In genomic region chr14:77457522-77458248, GRCh38 we compare ENCODE assay signal across 1 cellular context.
TF ChIP-seq lines count a peak whose summit lies in the region.

Gene AHSA1 (plus strand): TSS chr14:77458093. CDS start chr14:77458190, 97 bp downstream.
Gene VIPAS39 (minus strand): TSS chr14:77457601. CDS start chr14:77454102, 3,499 bp downstream.

TF ChIP-seq in HepG2, 621 proteins besides CTCF, POLR2A, EP300 and RAD21 (continued from another document and continues in another):
- TF ChIP-seq HNF1A (IDR thresholded peaks at IDR 0.05; ENCODE audit: low read depth): no peak
- TF ChIP-seq HNF1A (CRISPR knock-in tag; IDR thresholded peaks at IDR 0.05; ENCODE audit: borderline replicate concordance): peak; percentile 46; the same call in 1 of the 2 replicates
- TF ChIP-seq ZBTB37 (CRISPR knock-in tag; IDR thresholded peaks at IDR 0.05): no peak
- no peak; the same call in 1 of the 2 replicates for TF ChIP-seq STAG1 (CRISPR knock-in tag; IDR thresholded peaks at IDR 0.05)
- TF ChIP-seq GATAD1 (CRISPR knock-in tag; IDR thresholded peaks at IDR 0.05): peak; percentile 81
- TF ChIP-seq JARID2 (CRISPR knock-in tag; IDR thresholded peaks at IDR 0.05; ENCODE audit: insufficient replicate concordance): no peak
- TF ChIP-seq FOSL1 (CRISPR knock-in tag; IDR thresholded peaks at IDR 0.05; ENCODE audit: borderline replicate concordance): no peak
- TF ChIP-seq HBP1 (CRISPR knock-in tag; IDR thresholded peaks at IDR 0.05; ENCODE audit: low read depth): peak; percentile 36; the same call in 1 of the 2 replicates
- TF ChIP-seq ZNF678 (CRISPR knock-in tag; IDR thresholded peaks at IDR 0.05): no peak
- TF ChIP-seq ZNF280B (CRISPR knock-in tag; IDR thresholded peaks at IDR 0.05; ENCODE audit: borderline replicate concordance): peak; percentile 46; the same call in 1 of the 2 replicates
- peak; percentile 50; the same call in 1 of the 2 replicates for TF ChIP-seq GMEB2 (CRISPR knock-in tag; IDR thresholded peaks at IDR 0.05; ENCODE audit: low read depth)
- TF ChIP-seq SNAI1 (CRISPR knock-in tag; IDR thresholded peaks at IDR 0.05; ENCODE audit: borderline replicate concordance): peak; percentile 90; the same call in 1 of the 2 replicates
- TF ChIP-seq ZNF501 (CRISPR knock-in tag; IDR thresholded peaks at IDR 0.05): peak; percentile 87
- peak; percentile 73; the same call in 1 of the 2 replicates for TF ChIP-seq SP5 (CRISPR knock-in tag; IDR thresholded peaks at IDR 0.05; ENCODE audit: borderline replicate concordance, low read depth)
- TF ChIP-seq ZKSCAN5 (CRISPR knock-in tag; IDR thresholded peaks at IDR 0.05): 0 out of 2 replicates have a peak, but pooled peaks have one; percentile 57
- peak; percentile 15; the same call in 1 of the 2 replicates for TF ChIP-seq ERF (CRISPR knock-in tag; IDR thresholded peaks at IDR 0.05)
- TF ChIP-seq HNF1B (CRISPR knock-in tag; IDR thresholded peaks at IDR 0.05): 0 out of 2 replicates have a peak, but pooled peaks have one; percentile 32
- peak; percentile 8 to 48; a peak in 3 of 4 replicates for TF ChIP-seq HMGXB4 (CRISPR knock-in tag; IDR thresholded peaks at IDR 0.05; ENCODE audit: borderline replicate concordance in 1 of 2, low read depth in 1 of 2)
- TF ChIP-seq ZNF251 (CRISPR knock-in tag; IDR thresholded peaks at IDR 0.05): no peak
- TF ChIP-seq KDM5B (CRISPR knock-in tag; IDR thresholded peaks at IDR 0.05; ENCODE audit: borderline replicate concordance): peak; percentile 38; the same call in 1 of the 2 replicates
- TF ChIP-seq SRSF1 (optimal IDR thresholded peaks at IDR 0.05; ENCODE audit: low read depth, low read length): no peak
- 0 out of 2 replicates have a peak, but pooled peaks have one; percentile 19 for TF ChIP-seq ZNF614 (CRISPR knock-in tag; IDR thresholded peaks at IDR 0.05; ENCODE audit: borderline replicate concordance)
- no peak for TF ChIP-seq ZKSCAN8 (CRISPR knock-in tag; IDR thresholded peaks at IDR 0.05; ENCODE audit: borderline replicate concordance)
- TF ChIP-seq ZNF235 (CRISPR knock-in tag; IDR thresholded peaks at IDR 0.05; ENCODE audit: borderline replicate concordance): peak; percentile 71; the same call in 1 of the 2 replicates
- TF ChIP-seq PHF20 (CRISPR knock-in tag; IDR thresholded peaks at IDR 0.05): peak; percentile 77
- TF ChIP-seq SIN3A (IDR thresholded peaks at IDR 0.05; ENCODE audit: borderline replicate concordance, low read depth, low read length): peak; percentile 66; the same call in 1 of the 2 replicates
- TF ChIP-seq HMGA1 (CRISPR knock-in tag; conservative IDR thresholded peaks at IDR 0.05): no peak
- TF ChIP-seq RFXANK (CRISPR knock-in tag; IDR thresholded peaks at IDR 0.05): no peak
- TF ChIP-seq CCDC6 (CRISPR knock-in tag; IDR thresholded peaks at IDR 0.05): peak; percentile 55; the same call in 1 of the 2 replicates
- peak; percentile 45; the same call in 1 of the 2 replicates for TF ChIP-seq TARDBP (CRISPR knock-in tag; IDR thresholded peaks at IDR 0.05)
- TF ChIP-seq SRF (IDR thresholded peaks at IDR 0.05; ENCODE audit: low read depth, low read length): no peak
- TF ChIP-seq ZBTB3 (CRISPR knock-in tag; IDR thresholded peaks at IDR 0.05; ENCODE audit: borderline replicate concordance, low read depth): no peak; the same call in 1 of the 2 replicates
- peak; percentile 94 for TF ChIP-seq ASH2L (IDR thresholded peaks at IDR 0.05; ENCODE audit: insufficient read length, low read depth, low read length)
- no peak for TF ChIP-seq PRDM4 (CRISPR knock-in tag; IDR thresholded peaks at IDR 0.05; ENCODE audit: borderline replicate concordance)
- TF ChIP-seq SP2 (CRISPR knock-in tag; IDR thresholded peaks at IDR 0.05): peak; percentile 65
- no peak for TF ChIP-seq DDIT3 (CRISPR knock-in tag; IDR thresholded peaks at IDR 0.05)
- 0 out of 2 replicates have a peak, but pooled peaks have one; percentile 9 for TF ChIP-seq SP140L (CRISPR knock-in tag; IDR thresholded peaks at IDR 0.05; ENCODE audit: borderline replicate concordance)
- no peak for TF ChIP-seq ZNF20 (CRISPR knock-in tag; IDR thresholded peaks at IDR 0.05)
- no peak for TF ChIP-seq ZNF282 (IDR thresholded peaks at IDR 0.05; ENCODE audit: partially characterized antibody)
- no peak; a peak in 2 of 4 replicates for TF ChIP-seq KLF16 (CRISPR knock-in tag; IDR thresholded peaks at IDR 0.05)
- TF ChIP-seq PPARG (CRISPR knock-in tag; conservative IDR thresholded peaks at IDR 0.05): no peak
- no peak for TF ChIP-seq USF2 (IDR thresholded peaks at IDR 0.05; ENCODE audit: low read depth, low read length)
- no peak for TF ChIP-seq USF2 (CRISPR knock-in tag; IDR thresholded peaks at IDR 0.05; ENCODE audit: borderline replicate concordance)
